Comparison of ENCODE assay signal across 9 cellular contexts in the genomic region with DNA sequence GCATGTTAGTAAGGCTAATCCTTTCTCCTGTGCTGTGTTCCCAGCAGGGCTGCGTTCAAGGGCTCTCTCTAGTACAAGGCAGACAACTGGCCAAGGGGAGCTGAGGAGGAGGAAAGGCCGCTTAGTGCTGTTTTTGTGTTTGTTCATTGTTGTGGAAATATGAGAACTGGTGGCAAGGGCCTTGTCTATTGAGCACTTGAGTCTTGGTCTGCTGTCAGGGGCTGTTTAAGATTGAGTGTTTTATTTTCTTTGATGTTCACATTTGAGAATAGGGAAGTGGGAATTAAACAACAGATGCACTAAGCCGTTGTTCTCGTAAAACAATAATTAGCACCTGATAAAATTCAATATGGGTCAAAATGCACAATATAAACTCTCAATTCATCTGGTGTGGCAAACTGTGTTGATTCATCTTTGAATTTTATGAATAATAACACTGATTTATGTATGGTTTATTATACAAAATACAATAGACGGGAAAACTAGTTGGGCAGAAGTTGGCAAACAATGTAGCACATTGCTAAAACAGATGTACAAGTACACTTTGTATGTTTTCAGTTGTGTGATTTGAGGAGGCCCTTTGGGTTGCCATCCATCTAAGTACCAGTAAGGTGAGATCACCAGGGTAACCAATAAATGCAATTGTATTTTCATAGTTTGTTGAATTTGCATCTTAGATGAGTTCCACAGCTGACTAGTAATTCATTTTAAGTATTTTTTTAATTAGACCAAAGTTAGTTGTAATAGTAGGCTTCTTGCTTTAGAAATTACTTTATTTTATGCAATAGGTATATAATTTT.
DNase-seq lines count a peak whose midpoint lies in the region; ATAC-seq, FAIRE-seq and TF ChIP-seq lines count a peak whose summit lies in the region.
"Had no signal": no experiment of that assay in that cellular context is flagged by ENCODE, and none has a peak within 500 bp of the region (broad histone marks: within the 10 kb centered on the region; RNA-seq: fewer than 3 reads in every experiment).

No MANE protein-coding gene starts in this region.

- FAIRE-seq in GM12892 (lab: Jason Lieb, UNC): no peak

- peaks cover 28% of the 10 kb centered on the region for H3K4me1 Mint-ChIP-seq in memory B cell

- no peak overlapping the region for H3K4me3 ChIP-seq in upper lobe of right lung
- H3K4me3 ChIP-seq: hepatocyte had no signal

- H3K4me1 ChIP-seq in upper lobe of right lung: no peaks in the 10 kb centered on the region

- no peak for TF ChIP-seq CTCF in upper lobe of right lung (IDR thresholded peaks at IDR 0.05)

- no peak overlapping the region for H3K27ac ChIP-seq in upper lobe of right lung
- H3K27ac ChIP-seq: hepatocyte had no signal

- DNase-seq in NCI-H2196 (lab: John Stamatoyannopoulos, UW; ENCODE audit: unreplicated experiment): peak; percentile 32
- DNase-seq in memory B cell (ENCODE audit: low spot score in 2 of 2): peak in 1 of 2 donors; percentile 36
- DNase-seq in upper lobe of right lung: no peak
- no peak for DNase-seq in cardiac septum (ENCODE audit: low spot score)
- no peak for DNase-seq in LoVo (ENCODE audit: low spot score)
- DNase-seq in GM12892 (ENCODE audit: insufficient read length): no peak

- no peaks in the 10 kb centered on the region for H3K27me3 ChIP-seq in upper lobe of right lung
- H3K27me3 ChIP-seq: hepatocyte had no signal

- intact Hi-C loops in upper lobe of right lung (cut with DNase I): no loop called here
- intact Hi-C loops in cardiac septum (cut with DNase I): no loop called here

- H3K36me3 ChIP-seq in upper lobe of right lung: no peaks in the 10 kb centered on the region

- no peaks in the 10 kb centered on the region for H3K27me3 Mint-ChIP-seq in memory B cell

- H3K4me3 Mint-ChIP-seq in memory B cell: peak overlapping the region; percentile 70

- TF ChIP-seq POLR2A in GM12892 (IDR thresholded peaks at IDR 0.05; ENCODE audit: low read depth, low read length): no peak

- H3K36me3 Mint-ChIP-seq in memory B cell: peaks cover 7% of the 10 kb centered on the region

- H3K9me3 ChIP-seq in upper lobe of right lung: no peaks in the 10 kb centered on the region

- H3K9me3 Mint-ChIP-seq in memory B cell: no peaks in the 10 kb centered on the region

- ATAC-seq in GM18508 (IDR thresholded peaks at IDR 0.05; ENCODE audit: insufficient read depth, unreplicated experiment) (peak; percentile 4), HG02623 (IDR thresholded peaks at IDR 0.05; ENCODE audit: unreplicated experiment) (peak; percentile 36), memory B cell (ENCODE audit: low read depth) (peak; percentile 67), upper lobe of right lung (no peak)

- H3K27ac Mint-ChIP-seq in memory B cell: peak overlapping the region; percentile 99
